ENCODE assay signal across 20 cellular contexts in genomic region chr10:116056445-116057293, GRCh38.
DNase-seq lines count a peak whose midpoint lies in the region; ATAC-seq and TF ChIP-seq lines count a peak whose summit lies in the region.
"Had no signal": no experiment of that assay in that cellular context is flagged by ENCODE, and none has a peak within 500 bp of the region (broad histone marks: within the 10 kb centered on the region; RNA-seq: fewer than 3 reads in every experiment).

No MANE protein-coding gene starts in this region.

- H3K4me2 ChIP-seq in mesenchymal stem cell (ENCODE audit: low read length, poor library complexity, severe bottlenecking), result no peak overlapping the region

- H2AFZ ChIP-seq in mesenchymal stem cell (ENCODE audit: low read depth, low read length), result no peak overlapping the region

- no peak overlapping the region for H3K4ac ChIP-seq in mesenchymal stem cell (ENCODE audit: low read depth in 1 of 2, low read length in 2 of 2)

- TF ChIP-seq EP300 in gastroesophageal sphincter (IDR thresholded peaks at IDR 0.05) (no peak), transverse colon (IDR thresholded peaks at IDR 0.05; ENCODE audit: low read depth) (no peak)

- ATAC-seq in gastroesophageal sphincter (peak; percentile 90), psoas muscle (peak in 3 of 4 donors; percentile 88 to 90 (median 90)), HG02678 (IDR thresholded peaks at IDR 0.05; ENCODE audit: unreplicated experiment) (no peak)
- ATAC-seq: activated T-helper 17 cell treated with anti-CD3 and anti-CD28 coated beads, Interleukin-2, amount 50 U/mL, for 72 hours had no signal

- H2BK120ac ChIP-seq in mesenchymal stem cell (ENCODE audit: low read depth, low read length), result no peak overlapping the region

- no peak overlapping the region for H2BK5ac ChIP-seq in mesenchymal stem cell (ENCODE audit: low read depth, low read length, poor library complexity, severe bottlenecking)

- TF ChIP-seq POLR2A in gastroesophageal sphincter (IDR thresholded peaks at IDR 0.05) (no peak), transverse colon (IDR thresholded peaks at IDR 0.05) (no peak)

- H3K23ac ChIP-seq in mesenchymal stem cell (ENCODE audit: low read length in 2 of 2), result no peak overlapping the region

- H4K91ac ChIP-seq in mesenchymal stem cell (ENCODE audit: low read length), result no peak overlapping the region

- H3K4me3 ChIP-seq in AG10803 (ENCODE audit: low read length) (no peak overlapping the region), gastroesophageal sphincter (no peak overlapping the region), psoas muscle (no peak overlapping the region), brain microvascular endothelial cell (ENCODE audit: low read depth, low read length) (no peak overlapping the region), transverse colon (no peak overlapping the region), mesenchymal stem cell (ENCODE audit: insufficient read depth in 1 of 2, low read depth in 1 of 2, low read length in 2 of 2) (no peak overlapping the region)

- H2BK15ac ChIP-seq in mesenchymal stem cell (ENCODE audit: low read depth, poor library complexity, severe bottlenecking), result no peak overlapping the region

- no peak overlapping the region for H2BK12ac ChIP-seq in mesenchymal stem cell (ENCODE audit: low read length in 2 of 2)

- in situ Hi-C loops in brain microvascular endothelial cell (cut with HindIII; ENCODE audit: low pct_ligation_motif_present, low sequenced_read_pairs), result no loop called here
- in situ Hi-C loops in transverse colon (cut with MboI; ENCODE audit: low pct_ligation_motif_present in 1 of 4, low pct_unique_long_range_greater_than_20kb in 1 of 4, low sequenced_read_pairs in 3 of 4), result no loop called here

- H3K9ac ChIP-seq in mesenchymal stem cell (ENCODE audit: low read length), result no peak overlapping the region

- no peak overlapping the region for H4K8ac ChIP-seq in mesenchymal stem cell (ENCODE audit: low read length)

- no peaks in the 10 kb centered on the region for H3K79me1 ChIP-seq in mesenchymal stem cell (replicated peaks; ENCODE audit: low read length, poor library complexity, severe bottlenecking)

- H3K9me3 ChIP-seq in gastroesophageal sphincter (no peaks in the 10 kb centered on the region), psoas muscle (no peaks in the 10 kb centered on the region), transverse colon (no peaks in the 10 kb centered on the region), mesenchymal stem cell (ENCODE audit: control insufficient read depth, low read length) (no peaks in the 10 kb centered on the region)
- H3K9me3 ChIP-seq: neutrophil had no signal

- DNase-seq in AG10803 (ENCODE audit: low read depth), result peak; percentile 44
- DNase-seq in HuH-7 (ENCODE audit: low spot score), result peak; percentile 62
- DNase-seq in psoas muscle, result peak; percentile 45 to 71
- DNase-seq in brain microvascular endothelial cell, result no peak
- no peak for DNase-seq in transverse colon
- DNase-seq in mesenchymal stem cell, result no peak
- DNase-seq: activated CD4-positive, alpha-beta T cell treated with anti-CD3 and anti-CD28 coated beads, Interleukin-2, amount 50 U/mL, for 48 hours; activated CD8-positive, alpha-beta memory T cell treated with anti-CD3 and anti-CD28 coated beads, Interleukin-2, amount 50 U/mL, for 4 hours; cerebellar nuclear complex; kidney; NCI-H1417 treated with DMSO at 0.1 percent for 48 hours; OCI-M1; SHP77; stimulated activated naive CD4-positive, alpha-beta T cell treated with Interleukin-2 at 50 U/mL for 16 hours; T-helper 9 cell had no signal

- no peak for TF ChIP-seq CTCF in AG10803 (conservative IDR thresholded peaks at IDR 0.05; ENCODE audit: low read length)
- no peak for TF ChIP-seq CTCF in gastroesophageal sphincter (IDR thresholded peaks at IDR 0.05)
- TF ChIP-seq CTCF in psoas muscle (IDR thresholded peaks at IDR 0.05), result no peak
- no peak for TF ChIP-seq CTCF in brain microvascular endothelial cell (IDR thresholded peaks at IDR 0.05; ENCODE audit: low read depth, low read length, missing control alignments)
- no peak for TF ChIP-seq CTCF in transverse colon (IDR thresholded peaks at IDR 0.05)

- H3K14ac ChIP-seq in mesenchymal stem cell (ENCODE audit: low read length in 2 of 2), result no peak overlapping the region

- no peak overlapping the region for H2AK5ac ChIP-seq in mesenchymal stem cell (ENCODE audit: low read length, severe bottlenecking)

- no peak overlapping the region for H3K18ac ChIP-seq in mesenchymal stem cell (ENCODE audit: low read depth in 1 of 2, low read length in 2 of 2)

- H3K27me3 ChIP-seq in gastroesophageal sphincter (no peaks in the 10 kb centered on the region), psoas muscle (ENCODE audit: insufficient read depth in 3 of 3, low read length in 2 of 3) (peaks cover 0 to 3% (median 0%) of the 10 kb centered on the region in 3 donors), brain microvascular endothelial cell (replicated peaks) (no peaks in the 10 kb centered on the region), transverse colon (no peaks in the 10 kb centered on the region), mesenchymal stem cell (ENCODE audit: control insufficient read depth in 1 of 2, insufficient read depth in 1 of 2, low read length in 2 of 2) (no peaks in the 10 kb centered on the region)
- H3K27me3 ChIP-seq: neutrophil had no signal

- H3K4me1 ChIP-seq in gastroesophageal sphincter (peaks cover 0 to 16% (median 0%) of the 10 kb centered on the region in 3 donors), psoas muscle (no peaks in the 10 kb centered on the region), transverse colon (peaks cover 0 to 6% (median 0%) of the 10 kb centered on the region in 4 donors), mesenchymal stem cell (ENCODE audit: control insufficient read depth, insufficient read depth, low read depth, low read length) (peaks cover 6% of the 10 kb centered on the region)

- intact Hi-C loops in psoas muscle (cut with DNase I) (no loop called here), transverse colon (cut with DNase I; ENCODE audit: low total_unique reads) (no loop called here)

- no peaks in the 10 kb centered on the region for H3K36me3 ChIP-seq in gastroesophageal sphincter
- no peaks in the 10 kb centered on the region for H3K36me3 ChIP-seq in psoas muscle (ENCODE audit: insufficient read depth in 1 of 2, low read depth in 1 of 2)
- no peaks in the 10 kb centered on the region for H3K36me3 ChIP-seq in brain microvascular endothelial cell (replicated peaks)
- H3K36me3 ChIP-seq in transverse colon, result no peaks in the 10 kb centered on the region
- peaks cover 0 to 25% of the 10 kb centered on the region in 2 experiments for H3K36me3 ChIP-seq in mesenchymal stem cell (ENCODE audit: control insufficient read depth in 1 of 2, insufficient read depth in 2 of 2, low read depth in 1 of 2, low read length in 2 of 2)
- H3K36me3 ChIP-seq: neutrophil had no signal

- peak overlapping the region in 1 of 4 donors; percentile 37 for H3K27ac ChIP-seq in gastroesophageal sphincter
- no peak overlapping the region for H3K27ac ChIP-seq in psoas muscle
- H3K27ac ChIP-seq in brain microvascular endothelial cell, result no peak overlapping the region
- H3K27ac ChIP-seq in transverse colon, result no peak overlapping the region
- no peak overlapping the region for H3K27ac ChIP-seq in mesenchymal stem cell (ENCODE audit: low read length, poor library complexity, severe bottlenecking)
- H3K27ac ChIP-seq: epithelial cell of prostate, neutrophil had no signal

- 89% methylated on average over 7 to 9 of the region's 11 CpGs for WGBS in gastroesophageal sphincter (ENCODE audit: low coverage in 1 of 2), 2 donors
- WGBS in psoas muscle, 3 donors, result 71 to 73% (median 72%) methylated on average over 11 of the region's 11 CpGs
- WGBS in transverse colon (ENCODE audit: low coverage in 1 of 2), 2 donors, result 72 to 84% methylated on average over 8 to 11 of the region's 11 CpGs
- WGBS in mesenchymal stem cell, result 91% methylated on average over 8 of the region's 11 CpGs

Comparison
In these comparisons a context has a peak if more than half of its experiments do, and no peak if none do; other contexts are left out.
1. DNase-seq: peak in AG10803 (single experiment), HuH-7 (single experiment) and psoas muscle (2 of 2); none in brain microvascular endothelial cell (single experiment), transverse colon (single experiment) and mesenchymal stem cell (single experiment).